In genomic region chr16:11673091-11674000, GRCh38 we compare ENCODE assay signal across 11 cellular contexts. TPM values are rescaled to one million over a fixed set of nuclear protein-coding genes. Genes with fewer than 3 reads are reported as not detected.
DNase-seq lines count a peak whose midpoint lies in the region; ATAC-seq, FAIRE-seq and TF ChIP-seq lines count a peak whose summit lies in the region.
"Had no signal": no experiment of that assay in that cellular context is flagged by ENCODE, and none has a peak within 500 bp of the region (broad histone marks: within the 10 kb centered on the region; RNA-seq: fewer than 3 reads in every experiment).

No MANE protein-coding gene starts in this region.

- peak overlapping the region; percentile 89 for H3K27ac Mint-ChIP-seq in T-helper 17 cell
- H3K27ac Mint-ChIP-seq in glutamatergic neuron (ENCODE audit: unreplicated experiment) = peak overlapping the region; percentile 94

- H3K27me3 Mint-ChIP-seq in T-helper 17 cell (no peaks in the 10 kb centered on the region), glutamatergic neuron (ENCODE audit: unreplicated experiment) (peaks cover 35% of the 10 kb centered on the region)

- intact Hi-C loops in spleen (cut with DNase I; ENCODE audit: low total_unique reads) = no loop called here

- peak overlapping the region; percentile 47 to 93 (median 90) for H3K27ac ChIP-seq in spleen
- H3K27ac ChIP-seq: cardiac muscle cell had no signal

- H3K9me3 ChIP-seq in T-helper 17 cell (ENCODE audit: control insufficient read depth, low read length, poor library complexity, severe bottlenecking) = no peaks in the 10 kb centered on the region
- no peaks in the 10 kb centered on the region for H3K9me3 ChIP-seq in spleen

- no peaks in the 10 kb centered on the region for H3K27me3 ChIP-seq in spleen (replicated peaks in 1 of 7)
- H3K27me3 ChIP-seq: cardiac muscle cell had no signal

- WGBS in spleen, 5 donors = 67 to 78% (median 74%) methylated on average over 20 to 25 of the region's 25 CpGs

- TF ChIP-seq CTCF in glutamatergic neuron (IDR thresholded peaks at IDR 0.05; ENCODE audit: partially characterized antibody, unreplicated experiment) = no peak
- no peak for TF ChIP-seq CTCF in spleen (IDR thresholded peaks at IDR 0.05 in 8 of 11, conservative IDR thresholded peaks at IDR 0.05 in 3 of 11)

- H3K4me1 Mint-ChIP-seq in T-helper 17 cell = peaks cover 52% of the 10 kb centered on the region
- peaks cover 42% of the 10 kb centered on the region for H3K4me1 Mint-ChIP-seq in glutamatergic neuron (ENCODE audit: low read depth, unreplicated experiment)

- FAIRE-seq in GM12891 (lab: Jason Lieb, UNC) = peak; percentile 80

- peaks cover 0 to 57% (median 26%) of the 10 kb centered on the region in 6 donors for H3K36me3 ChIP-seq in spleen

- peaks cover 75 to 97% (median 91%) of the 10 kb centered on the region in 6 donors for H3K4me1 ChIP-seq in spleen

- TF ChIP-seq POLR2A in GM12891 (IDR thresholded peaks at IDR 0.05; ENCODE audit: low read depth, low read length) = no peak
- no peak for TF ChIP-seq POLR2A in spleen (IDR thresholded peaks at IDR 0.05)

- DNase-seq in GM12891 (ENCODE audit: insufficient read length, low spot score) = no peak
- no peak for DNase-seq in T-helper 17 cell
- no peak for DNase-seq in glutamatergic neuron
- peak; percentile 84 for DNase-seq in spleen
- DNase-seq in DMS53 (lab: John Stamatoyannopoulos, UW) = no peak
- DNase-seq in NCI-H510A (lab: John Stamatoyannopoulos, UW) = no peak
- DNase-seq in OCI-M2 (lab: John Stamatoyannopoulos, UW; ENCODE audit: unreplicated experiment) = no peak
- DNase-seq: activated CD4-positive, CD25-positive, alpha-beta regulatory T cell treated with anti-CD3 and anti-CD28 coated beads, Interleukin-2, amount 50 U/mL, for 72 hours; EL had no signal

- H3K4me3 ChIP-seq in spleen = peak overlapping the region in 4 of 8 donors; percentile 78 to 96 (median 88)
- H3K4me3 ChIP-seq: cardiac muscle cell had no signal

- H3K9me3 Mint-ChIP-seq in glutamatergic neuron (ENCODE audit: unreplicated experiment) = peaks cover 30% of the 10 kb centered on the region

- peak overlapping the region; percentile 76 for H3K4me3 Mint-ChIP-seq in T-helper 17 cell
- H3K4me3 Mint-ChIP-seq in glutamatergic neuron (ENCODE audit: unreplicated experiment) = peak overlapping the region; percentile 94

- ATAC-seq in T-helper 17 cell = no peak
- ATAC-seq in GM21619 (IDR thresholded peaks at IDR 0.05; ENCODE audit: unreplicated experiment) = no peak

- H3K36me3 Mint-ChIP-seq in T-helper 17 cell (ENCODE audit: low read depth) = no peaks in the 10 kb centered on the region
- no peaks in the 10 kb centered on the region for H3K36me3 Mint-ChIP-seq in glutamatergic neuron (ENCODE audit: unreplicated experiment)

TF ChIP-seq in GM12891, 5 proteins besides CTCF, POLR2A, EP300 and RAD21:
- TF ChIP-seq POLR2AphosphoS5 (IDR thresholded peaks at IDR 0.05; ENCODE audit: low read depth, low read length) (no peak), TAF1 (IDR thresholded peaks at IDR 0.05; ENCODE audit: low read depth, low read length) (no peak), PAX5 (IDR thresholded peaks at IDR 0.05; ENCODE audit: insufficient read depth, low read length, severe bottlenecking) (no peak), SPI1 (IDR thresholded peaks at IDR 0.05; ENCODE audit: low read depth, low read length) (no peak), POU2F2 (IDR thresholded peaks at IDR 0.05; ENCODE audit: low read depth, low read length) (no peak)
TF ChIP-seq in GM12891: peak in this region for 0.

RNA-seq across cellular contexts. Expression of gene SNN, which starts 5.1 kb away (rescaled TPM):
- 38.7 TPM for polyA plus RNA-seq in GM12891 (2012; ENCODE audit: low read depth, missing spikeins)
- 10 to 100 TPM; 27.8 to 89.7 TPM for total RNA-seq in T-helper 17 cell
- 491 TPM for total RNA-seq in glutamatergic neuron (ENCODE audit: unreplicated experiment)
- 10 to 100 TPM; 44.5 to 59.5 (median 49.1) TPM for total RNA-seq in spleen
- polyA plus RNA-seq in spleen = 10 to 100 TPM; 22.3 to 53.7 (median 25.1) TPM
